ENCODE assay signal across 17 cellular contexts in the genomic region with DNA sequence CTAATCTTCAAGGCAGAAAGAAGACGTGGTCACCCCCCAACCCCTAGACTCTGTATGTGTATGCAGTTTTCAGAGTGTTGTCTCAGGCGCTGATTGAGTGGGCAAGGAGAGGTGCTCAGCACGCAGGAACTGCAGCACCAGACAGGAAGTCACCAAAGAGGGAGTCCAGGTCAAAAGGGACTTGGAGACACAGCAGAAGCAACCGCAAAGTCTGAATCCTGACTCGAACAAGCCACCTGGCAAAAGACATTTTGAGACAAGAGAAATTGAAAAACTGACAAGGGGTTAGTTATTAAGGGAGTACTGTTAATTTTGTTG.
A peak's percentile ranks its signal among the peaks of the same experiment; 100 is the strongest.
DNase-seq lines count a peak whose midpoint lies in the region; ATAC-seq lines count a peak whose summit lies in the region.
"Had no signal": no experiment of that assay in that cellular context is flagged by ENCODE, and none has a peak within 500 bp of the region (broad histone marks: within the 10 kb centered on the region; RNA-seq: fewer than 3 reads in every experiment).

No MANE protein-coding gene starts in this region.

- peak overlapping the region; percentile 96 for H3K27ac Mint-ChIP-seq in activated naive CD4-positive, alpha-beta T cell treated with anti-CD3 and anti-CD28 coated beads, Interleukin-2, amount 10 ng/mL, durations not matched to agents 7 days and 5 days
- peak overlapping the region; percentile 97 for H3K27ac Mint-ChIP-seq in T-helper 17 cell
- peak overlapping the region; percentile 94 to 97 for H3K27ac Mint-ChIP-seq in effector memory CD8-positive, alpha-beta T cell
- peak overlapping the region; percentile 97 to 99 for H3K27ac Mint-ChIP-seq in stimulated activated naive CD8-positive, alpha-beta T cell treated with anti-CD3 and anti-CD28 coated beads, Interleukin-15, amount 100 ng/mL, for 72 hours

- H3K4me1 Mint-ChIP-seq in activated naive CD4-positive, alpha-beta T cell treated with anti-CD3 and anti-CD28 coated beads, Interleukin-2, amount 10 ng/mL, durations not matched to agents 7 days and 5 days = peaks cover 28% of the 10 kb centered on the region
- peaks cover 26% of the 10 kb centered on the region for H3K4me1 Mint-ChIP-seq in T-helper 17 cell
- peaks cover 23 to 28% of the 10 kb centered on the region in 2 donors for H3K4me1 Mint-ChIP-seq in effector memory CD8-positive, alpha-beta T cell (ENCODE audit: low read depth in 2 of 2)
- peaks cover 37% of the 10 kb centered on the region for H3K4me1 Mint-ChIP-seq in stimulated activated naive CD8-positive, alpha-beta T cell treated with anti-CD3 and anti-CD28 coated beads, Interleukin-15, amount 100 ng/mL, for 72 hours

- peaks cover 11% of the 10 kb centered on the region for H3K36me3 Mint-ChIP-seq in activated naive CD4-positive, alpha-beta T cell treated with anti-CD3 and anti-CD28 coated beads, Interleukin-2, amount 10 ng/mL, durations not matched to agents 7 days and 5 days
- peaks cover 2% of the 10 kb centered on the region for H3K36me3 Mint-ChIP-seq in T-helper 17 cell (ENCODE audit: low read depth)
- peaks cover 8% of the 10 kb centered on the region for H3K36me3 Mint-ChIP-seq in effector memory CD8-positive, alpha-beta T cell (ENCODE audit: insufficient read depth)

- ATAC-seq in T-helper 17 cell = no peak
- no peak for ATAC-seq in effector memory CD8-positive, alpha-beta T cell (replicated peaks)
- no peak for ATAC-seq in stimulated activated naive CD8-positive, alpha-beta T cell treated with anti-CD3 and anti-CD28 coated beads, Interleukin-15, amount 100 ng/mL, for 72 hours

- H3K9me3 Mint-ChIP-seq in activated naive CD4-positive, alpha-beta T cell treated with anti-CD3 and anti-CD28 coated beads, Interleukin-2, amount 10 ng/mL, durations not matched to agents 7 days and 5 days = peaks cover 11% of the 10 kb centered on the region
- H3K9me3 Mint-ChIP-seq in effector memory CD8-positive, alpha-beta T cell = peaks cover 0 to 4% of the 10 kb centered on the region in 2 donors
- peaks cover 0 to 8% of the 10 kb centered on the region in 2 donors for H3K9me3 Mint-ChIP-seq in stimulated activated naive CD8-positive, alpha-beta T cell treated with anti-CD3 and anti-CD28 coated beads, Interleukin-15, amount 100 ng/mL, for 72 hours

- H3K9me3 ChIP-seq in T-helper 17 cell (ENCODE audit: control insufficient read depth, low read length, poor library complexity, severe bottlenecking) = peaks cover 5% of the 10 kb centered on the region
- H3K9me3 ChIP-seq: sigmoid colon had no signal

- CTCF ChIA-PET in activated naive CD4-positive, alpha-beta T cell treated with anti-CD3 and anti-CD28 coated beads, Interleukin-2, amount 10 ng/mL, durations not matched to agents 7 days and 5 days (lab: Charles Lee) = interaction anchor here (2.8 kb wide), 1 partner anchor 21 kb away, joined by 10 read pairs; no protein-coding TSS in a partner anchor

- peaks cover 38% of the 10 kb centered on the region for H3K27me3 Mint-ChIP-seq in activated naive CD4-positive, alpha-beta T cell treated with anti-CD3 and anti-CD28 coated beads, Interleukin-2, amount 10 ng/mL, durations not matched to agents 7 days and 5 days
- no peaks in the 10 kb centered on the region for H3K27me3 Mint-ChIP-seq in T-helper 17 cell
- peaks cover 0 to 17% of the 10 kb centered on the region in 2 donors for H3K27me3 Mint-ChIP-seq in effector memory CD8-positive, alpha-beta T cell
- H3K27me3 Mint-ChIP-seq in stimulated activated naive CD8-positive, alpha-beta T cell treated with anti-CD3 and anti-CD28 coated beads, Interleukin-15, amount 100 ng/mL, for 72 hours = peaks cover 8% of the 10 kb centered on the region

- DNase-seq in activated naive CD4-positive, alpha-beta T cell treated with anti-CD3 and anti-CD28 coated beads, Interleukin-2, amount 10 ng/mL, durations not matched to agents 7 days and 5 days = no peak
- no peak for DNase-seq in activated naive CD4-positive, alpha-beta T cell treated with anti-CD3 and anti-CD28 coated beads, Interleukin-2, amount 50 U/mL, for 16 hours
- no peak for DNase-seq in T-helper 17 cell
- DNase-seq in effector memory CD8-positive, alpha-beta T cell = no peak
- DNase-seq in stimulated activated naive CD8-positive, alpha-beta T cell treated with anti-CD3 and anti-CD28 coated beads, Interleukin-15, amount 100 ng/mL, for 72 hours = no peak
- DNase-seq in activated effector memory CD4-positive, alpha-beta T cell treated with Interleukin-2 at 50 U/mL for 16 hours = no peak
- no peak for DNase-seq in NCI-H187 (lab: John Stamatoyannopoulos, UW)
- no peak for DNase-seq in HUDEP-2 (lab: John Stamatoyannopoulos, UW; ENCODE audit: unreplicated experiment in 76 of 76)
- DNase-seq: anterior cingulate cortex; DMS153; GM23248; KBM-7; NCI-H2227 treated with DMSO at 0.1 percent for 48 hours; SIG-M5; sigmoid colon; stimulated activated CD4-positive, alpha-beta T cell treated with anti-CD3 and anti-CD28 coated beads, Interleukin-2, amount 100 ng/mL, for 48 hours; stimulated activated CD8-positive, alpha-beta memory T cell treated with anti-CD3 and anti-CD28 coated beads, Interleukin-4, amount 100 ng/mL, for 48 hours had no signal

- H3K4me3 Mint-ChIP-seq in activated naive CD4-positive, alpha-beta T cell treated with anti-CD3 and anti-CD28 coated beads, Interleukin-2, amount 10 ng/mL, durations not matched to agents 7 days and 5 days = peak overlapping the region; percentile 99
- peak overlapping the region; percentile 99 for H3K4me3 Mint-ChIP-seq in T-helper 17 cell
- peak overlapping the region; percentile 95 to 97 for H3K4me3 Mint-ChIP-seq in effector memory CD8-positive, alpha-beta T cell
- H3K4me3 Mint-ChIP-seq in stimulated activated naive CD8-positive, alpha-beta T cell treated with anti-CD3 and anti-CD28 coated beads, Interleukin-15, amount 100 ng/mL, for 72 hours = peak overlapping the region; percentile 95 to 98
